10 cellular contexts compared by ENCODE assay signal in the genomic region with DNA sequence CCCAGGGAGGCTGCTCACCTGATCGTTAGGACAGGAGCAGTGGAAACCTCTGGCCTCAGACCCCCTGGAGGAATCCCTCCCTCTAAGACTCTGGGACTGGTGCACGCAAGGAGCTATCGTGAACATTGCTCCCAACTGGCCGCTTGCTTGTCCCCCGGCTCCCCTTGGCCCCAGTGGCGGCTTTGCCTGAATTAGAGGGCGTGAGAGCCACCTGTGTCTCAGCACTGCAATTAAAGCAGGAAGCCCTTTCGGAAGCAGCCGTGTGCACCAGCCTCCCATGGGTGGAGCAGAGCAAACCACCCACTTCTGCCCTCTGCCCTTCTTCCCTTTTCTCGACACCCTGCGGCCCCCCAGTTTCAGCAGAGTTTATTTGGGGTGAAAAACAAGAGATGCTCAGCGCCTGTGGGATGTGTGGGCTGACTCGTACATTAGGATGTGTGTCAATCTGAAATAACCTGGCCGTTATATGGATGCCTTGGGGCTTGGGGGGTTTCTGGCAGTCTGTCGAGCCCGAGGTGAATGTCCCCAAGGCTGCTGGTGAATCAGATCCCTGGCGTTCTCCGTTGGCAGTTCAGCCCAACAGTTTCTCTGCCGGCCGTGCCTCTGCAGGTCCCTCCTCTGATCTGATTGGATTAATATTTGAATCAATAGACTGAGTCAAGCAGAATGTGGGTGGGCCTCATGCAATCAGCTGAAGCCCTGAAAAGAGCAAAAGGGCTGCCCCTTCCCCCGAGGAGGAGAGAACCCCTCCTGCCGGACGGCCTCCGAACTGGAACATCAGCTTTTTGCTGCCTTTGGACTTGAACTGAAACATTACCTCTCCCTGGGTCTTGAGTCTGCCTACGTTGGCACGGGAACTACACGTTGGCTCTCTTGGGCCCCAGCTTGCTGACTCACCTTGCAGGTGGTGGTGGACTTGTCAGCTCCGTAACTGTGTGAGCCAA. TPM values are rescaled to one million over a fixed set of nuclear protein-coding genes. Genes with fewer than 3 reads are reported as not detected.
DNase-seq lines count a peak whose midpoint lies in the region; ATAC-seq, FAIRE-seq and TF ChIP-seq lines count a peak whose summit lies in the region.
"Had no signal": no experiment of that assay in that cellular context is flagged by ENCODE, and none has a peak within 500 bp of the region (broad histone marks: within the 10 kb centered on the region; RNA-seq: fewer than 3 reads in every experiment).

No MANE protein-coding gene starts in this region.

- H3K4me2 ChIP-seq in keratinocyte (ENCODE audit: control insufficient read depth, extremely low read depth, insufficient read depth, low read depth, low read length) (peak overlapping the region; percentile 68), hepatocyte (no peak overlapping the region)

- H3K4me3 Mint-ChIP-seq in activated CD8-positive, alpha-beta T cell treated with anti-CD3 and anti-CD28 coated beads for 36 hours, result peak overlapping the region; percentile 71
- no peak overlapping the region for H3K4me3 Mint-ChIP-seq in type B pancreatic cell
- H3K4me3 Mint-ChIP-seq: nephron had no signal

- no peaks in the 10 kb centered on the region for H3K9me3 Mint-ChIP-seq in activated CD8-positive, alpha-beta T cell treated with anti-CD3 and anti-CD28 coated beads for 36 hours
- H3K9me3 Mint-ChIP-seq in type B pancreatic cell, result no peaks in the 10 kb centered on the region
- H3K9me3 Mint-ChIP-seq: nephron had no signal

- intact Hi-C loops in activated CD8-positive, alpha-beta T cell treated with anti-CD3 and anti-CD28 coated beads for 36 hours (cut with micrococcal nuclease), result loop anchor here (2.0 kb wide), 1 partner anchor 53 kb away; a partner anchor contains a TSS

- H3K4me3 ChIP-seq in keratinocyte (ENCODE audit: control insufficient read depth in 2 of 3, extremely low read depth in 1 of 3, insufficient read depth in 2 of 3, low read depth in 1 of 3, low read length in 3 of 3) (peak overlapping the region in 2 of 3 experiments; percentile 24 to 54), hepatocyte (no peak overlapping the region)

- H3K4me1 Mint-ChIP-seq in activated CD8-positive, alpha-beta T cell treated with anti-CD3 and anti-CD28 coated beads for 36 hours (ENCODE audit: low read depth), result peaks cover 44% of the 10 kb centered on the region
- peaks cover 9% of the 10 kb centered on the region for H3K4me1 Mint-ChIP-seq in type B pancreatic cell (ENCODE audit: unreplicated experiment)
- H3K4me1 Mint-ChIP-seq: nephron had no signal

- no peaks in the 10 kb centered on the region for H3K27me3 Mint-ChIP-seq in activated CD8-positive, alpha-beta T cell treated with anti-CD3 and anti-CD28 coated beads for 36 hours
- H3K27me3 Mint-ChIP-seq in type B pancreatic cell, result peaks cover 8% of the 10 kb centered on the region

- whole genome bisulfite sequencing in hepatocyte (ENCODE audit: low lambda C conversion rate, missing lambda C conversion rate), result 83% methylated on average over 28 of the region's 28 CpGs

- no peak for TF ChIP-seq CTCF in activated CD8-positive, alpha-beta T cell treated with anti-CD3 and anti-CD28 coated beads for 36 hours (IDR thresholded peaks at IDR 0.05)
- peak in 2 of 3 experiments; percentile 30 to 33 for TF ChIP-seq CTCF in keratinocyte (optimal IDR thresholded peaks at IDR 0.05 in 1 of 3, IDR thresholded peaks at IDR 0.05 in 1 of 3, conservative IDR thresholded peaks at IDR 0.05 in 1 of 3; ENCODE audit: extremely low read depth in 1 of 3, insufficient read depth in 2 of 3, low read length in 3 of 3)
- TF ChIP-seq CTCF in hepatocyte (IDR thresholded peaks at IDR 0.05; ENCODE audit: poor library complexity), result no peak
- no peak for TF ChIP-seq CTCF in type B pancreatic cell (conservative IDR thresholded peaks at IDR 0.05)

- H3K27ac ChIP-seq in keratinocyte (ENCODE audit: control insufficient read depth, insufficient read depth, low read length) (peak overlapping the region; percentile 35), hepatocyte (no peak overlapping the region)
- H3K27ac ChIP-seq: 22Rv1 had no signal

- H3K36me3 Mint-ChIP-seq in activated CD8-positive, alpha-beta T cell treated with anti-CD3 and anti-CD28 coated beads for 36 hours (ENCODE audit: low read depth), result no peaks in the 10 kb centered on the region
- H3K36me3 Mint-ChIP-seq in type B pancreatic cell, result no peaks in the 10 kb centered on the region

- DNase-seq in NCI-H1092 treated with DMSO at 0.1 percent for 48 hours (lab: John Stamatoyannopoulos, UW) (peak; percentile 62), NCI-H1092 (lab: John Stamatoyannopoulos, UW) (no peak), MV-4-11 (lab: John Stamatoyannopoulos, UW) (peak; percentile 74), keratinocyte (ENCODE audit: low read depth, low spot score) (peak; percentile 62), hepatocyte (ENCODE audit: low spot score) (no peak), type B pancreatic cell (ENCODE audit: extremely low spot score, unreplicated experiment) (no peak)
- DNase-seq in activated CD8-positive, alpha-beta T cell treated with anti-CD3 and anti-CD28 coated beads for 36 hours, result peak; percentile 85
- DNase-seq in stimulated activated naive CD4-positive, alpha-beta T cell (lab: John Stamatoyannopoulos, UW), result peak; percentile 24 to 71 (median 50)

- peak; percentile 97 for FAIRE-seq in keratinocyte (lab: Jason Lieb, UNC)

- dilution Hi-C loops in keratinocyte (cut with MboI; ENCODE audit: extremely low pct_ligation_motif_present, low sequenced_read_pairs), result no loop called here

- ATAC-seq in activated CD8-positive, alpha-beta T cell treated with anti-CD3 and anti-CD28 coated beads for 36 hours, result peak; percentile 68

- H4K20me1 ChIP-seq in keratinocyte (ENCODE audit: control insufficient read depth, extremely low read depth, insufficient read depth, low read length), result no peaks in the 10 kb centered on the region
- H4K20me1 ChIP-seq in hepatocyte (ENCODE audit: insufficient read depth, poor library complexity, severe bottlenecking), result no peaks in the 10 kb centered on the region

- H3K9ac ChIP-seq in keratinocyte (ENCODE audit: control insufficient read depth, extremely low read depth, insufficient read depth, low read length), result peak overlapping the region; percentile 31

- H3K9me1 ChIP-seq in keratinocyte (ENCODE audit: control insufficient read depth, extremely low read depth, insufficient read depth, low read length), result peaks cover 3% of the 10 kb centered on the region

- H3K36me3 ChIP-seq in keratinocyte (ENCODE audit: control insufficient read depth in 2 of 2, extremely low read depth in 1 of 2, insufficient read depth in 2 of 2, low read length in 2 of 2) (no peaks in the 10 kb centered on the region), hepatocyte (replicated peaks; ENCODE audit: insufficient read depth, low read depth) (no peaks in the 10 kb centered on the region)

- H3K27me3 ChIP-seq in keratinocyte (ENCODE audit: control insufficient read depth, extremely low read depth, insufficient read depth, low read length), result no peaks in the 10 kb centered on the region
- H3K27me3 ChIP-seq in hepatocyte, result no peaks in the 10 kb centered on the region

- H3K27ac Mint-ChIP-seq in activated CD8-positive, alpha-beta T cell treated with anti-CD3 and anti-CD28 coated beads for 36 hours, result peak overlapping the region; percentile 95
- H3K27ac Mint-ChIP-seq in type B pancreatic cell, result no peak overlapping the region
- H3K27ac Mint-ChIP-seq: nephron had no signal

- H2AFZ ChIP-seq in keratinocyte (ENCODE audit: control insufficient read depth, low read length) (peak overlapping the region; percentile 46), hepatocyte (no peak overlapping the region)

- POLR2A ChIA-PET in activated CD8-positive, alpha-beta T cell treated with anti-CD3 and anti-CD28 coated beads for 36 hours (lab: Charles Lee), result interaction anchor here (0.5 to 1.8 kb wide), 5 partner anchors 8 to 185 kb away, joined by 3 to 5 read pairs (median 4); a partner anchor contains a TSS

- no peaks in the 10 kb centered on the region for H3K9me2 ChIP-seq in hepatocyte (replicated peaks; ENCODE audit: insufficient read depth)

- CTCF ChIA-PET in activated CD8-positive, alpha-beta T cell treated with anti-CD3 and anti-CD28 coated beads for 36 hours (lab: Charles Lee), result interaction anchor here (1.6 to 3.1 kb wide), 3 partner anchors 12 to 54 kb away, joined by 4 to 16 read pairs (median 6); no protein-coding TSS in a partner anchor

- peaks cover 32% of the 10 kb centered on the region for H3K4me1 ChIP-seq in keratinocyte (ENCODE audit: control insufficient read depth, extremely low read depth, insufficient read depth, low read length)
- H3K4me1 ChIP-seq in hepatocyte (ENCODE audit: insufficient read depth), result no peaks in the 10 kb centered on the region

- no peaks in the 10 kb centered on the region for H3K9me3 ChIP-seq in keratinocyte (ENCODE audit: control insufficient read depth, low read depth, low read length)
- H3K9me3 ChIP-seq in hepatocyte (ENCODE audit: low read depth), result no peaks in the 10 kb centered on the region

- H3K79me2 ChIP-seq in keratinocyte (ENCODE audit: control insufficient read depth, insufficient read depth, low read length) (no peaks in the 10 kb centered on the region), hepatocyte (no peaks in the 10 kb centered on the region)

RNA-seq across cellular contexts. Expression of a gene that starts 7.3 kb away (rescaled TPM):
- total RNA-seq in activated CD8-positive, alpha-beta T cell treated with anti-CD3 and anti-CD28 coated beads for 36 hours, result not detected
- polyA plus RNA-seq in keratinocyte, result 0.03 TPM in 1 of 3 replicates, not detected in the others
- polyA plus RNA-seq in keratinocyte (2011; ENCODE audit: low read depth), result not detected
- not detected in 2 replicates for polyA plus RNA-seq in keratinocyte (2011; cell fraction: cytosol; rRNA removed)
- polyA plus RNA-seq in keratinocyte (2011; cell fraction: nucleus; rRNA removed), result not detected in 2 replicates
- not detected in 2 replicates for polyA plus RNA-seq in keratinocyte (2012; ENCODE audit: low replicate concordance)
- not detected in 3 replicates for polyA minus RNA-seq in keratinocyte
- not detected for polyA minus RNA-seq in keratinocyte (2011; cell fraction: cytosol; rRNA and poly(A)+ RNA removed)
- not detected in 2 replicates for polyA minus RNA-seq in keratinocyte (2011; cell fraction: nucleus; rRNA and poly(A)+ RNA removed)
- total RNA-seq in hepatocyte, result 0.16 and 0.47 TPM in 2 replicates
- 0.15 TPM in 1 of 2 replicates, not detected in the other for polyA plus RNA-seq in hepatocyte
- 0.36 and 1.0 TPM in 2 replicates for total RNA-seq in type B pancreatic cell (ENCODE audit: low replicate concordance)

RNA-seq across cellular contexts. Expression of a gene that starts 53.7 kb away (rescaled TPM):
- 10 to 100 TPM; 29.6 to 29.7 TPM for total RNA-seq in activated CD8-positive, alpha-beta T cell treated with anti-CD3 and anti-CD28 coated beads for 36 hours
- 9.5 to 12.2 TPM (median 10.3 TPM) in 3 replicates for polyA plus RNA-seq in keratinocyte
- polyA plus RNA-seq in keratinocyte (2011; ENCODE audit: low read depth), result 11.1 TPM
- polyA plus RNA-seq in keratinocyte (2011; cell fraction: cytosol; rRNA removed), result 4.8 and 8.0 TPM in 2 replicates
- 17.5 and 20.6 TPM in 2 replicates for polyA plus RNA-seq in keratinocyte (2011; cell fraction: nucleus; rRNA removed)
- polyA plus RNA-seq in keratinocyte (2012; ENCODE audit: low replicate concordance), result 7.3 and 14.0 TPM in 2 replicates
- polyA minus RNA-seq in keratinocyte, result 15.5 to 28.0 TPM (median 22.1 TPM) in 3 replicates
- 6.7 TPM for polyA minus RNA-seq in keratinocyte (2011; cell fraction: cytosol; rRNA and poly(A)+ RNA removed)
- polyA minus RNA-seq in keratinocyte (2011; cell fraction: nucleus; rRNA and poly(A)+ RNA removed), result 16.7 and 23.7 TPM in 2 replicates
- 13.8 and 21.5 TPM in 2 replicates for total RNA-seq in hepatocyte
- 6.0 and 8.1 TPM in 2 replicates for polyA plus RNA-seq in hepatocyte
- 19.9 and 23.4 TPM in 2 replicates for total RNA-seq in type B pancreatic cell (ENCODE audit: low replicate concordance)

Comparison
In these comparisons a context has a peak if more than half of its experiments do, and no peak if none do; other contexts are left out.
1. DNase-seq: peak in NCI-H1092 treated with DMSO at 0.1 percent for 48 hours (single experiment), MV-4-11 (single experiment), activated CD8-positive, alpha-beta T cell treated with anti-CD3 and anti-CD28 coated beads for 36 hours (single experiment), keratinocyte (single experiment) and stimulated activated naive CD4-positive, alpha-beta T cell (6 of 6); none in NCI-H1092 (single experiment), hepatocyte (single experiment) and type B pancreatic cell (single experiment).
2. CTCF ChIP-seq: peak in keratinocyte (2 of 3); none in activated CD8-positive, alpha-beta T cell treated with anti-CD3 and anti-CD28 coated beads for 36 hours (single experiment), hepatocyte (single experiment) and type B pancreatic cell (single experiment).